2 cellular contexts compared by ENCODE assay signal in the genomic region with DNA sequence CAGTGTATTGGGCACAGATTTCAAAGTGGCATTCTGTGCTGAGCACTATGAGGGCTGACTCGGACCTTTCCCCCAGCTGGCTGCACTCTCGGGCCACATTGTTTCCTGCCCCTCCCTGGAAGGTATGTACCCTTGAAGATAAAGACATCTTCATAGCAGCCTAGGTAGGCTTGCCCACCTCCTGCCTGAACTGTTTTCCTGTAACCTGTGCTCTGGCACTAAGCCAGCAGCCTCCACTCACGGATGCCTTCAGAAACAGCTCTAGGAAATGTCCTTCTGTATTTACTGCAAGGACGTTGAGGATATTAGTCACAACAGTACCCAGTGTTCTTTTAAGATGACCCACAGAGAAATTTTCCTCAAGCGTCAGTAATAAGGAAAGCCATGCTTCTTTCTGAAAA.
TF ChIP-seq lines count a peak whose summit lies in the region.

No MANE protein-coding gene starts in this region.

TF ChIP-seq in A549, 52 proteins besides CTCF, POLR2A, EP300 and RAD21:
- TF ChIP-seq, protein P1, sequence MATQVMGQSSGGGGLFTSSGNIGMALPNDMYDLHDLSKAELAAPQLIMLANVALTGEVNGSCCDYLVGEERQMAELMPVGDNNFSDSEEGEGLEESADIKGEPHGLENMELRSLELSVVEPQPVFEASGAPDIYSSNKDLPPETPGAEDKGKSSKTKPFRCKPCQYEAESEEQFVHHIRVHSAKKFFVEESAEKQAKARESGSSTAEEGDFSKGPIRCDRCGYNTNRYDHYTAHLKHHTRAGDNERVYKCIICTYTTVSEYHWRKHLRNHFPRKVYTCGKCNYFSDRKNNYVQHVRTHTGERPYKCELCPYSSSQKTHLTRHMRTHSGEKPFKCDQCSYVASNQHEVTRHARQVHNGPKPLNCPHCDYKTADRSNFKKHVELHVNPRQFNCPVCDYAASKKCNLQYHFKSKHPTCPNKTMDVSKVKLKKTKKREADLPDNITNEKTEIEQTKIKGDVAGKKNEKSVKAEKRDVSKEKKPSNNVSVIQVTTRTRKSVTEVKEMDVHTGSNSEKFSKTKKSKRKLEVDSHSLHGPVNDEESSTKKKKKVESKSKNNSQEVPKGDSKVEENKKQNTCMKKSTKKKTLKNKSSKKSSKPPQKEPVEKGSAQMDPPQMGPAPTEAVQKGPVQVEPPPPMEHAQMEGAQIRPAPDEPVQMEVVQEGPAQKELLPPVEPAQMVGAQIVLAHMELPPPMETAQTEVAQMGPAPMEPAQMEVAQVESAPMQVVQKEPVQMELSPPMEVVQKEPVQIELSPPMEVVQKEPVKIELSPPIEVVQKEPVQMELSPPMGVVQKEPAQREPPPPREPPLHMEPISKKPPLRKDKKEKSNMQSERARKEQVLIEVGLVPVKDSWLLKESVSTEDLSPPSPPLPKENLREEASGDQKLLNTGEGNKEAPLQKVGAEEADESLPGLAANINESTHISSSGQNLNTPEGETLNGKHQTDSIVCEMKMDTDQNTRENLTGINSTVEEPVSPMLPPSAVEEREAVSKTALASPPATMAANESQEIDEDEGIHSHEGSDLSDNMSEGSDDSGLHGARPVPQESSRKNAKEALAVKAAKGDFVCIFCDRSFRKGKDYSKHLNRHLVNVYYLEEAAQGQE (IDR thresholded peaks at IDR 0.05) = no peak
- TF ChIP-seq KDM5A (IDR thresholded peaks at IDR 0.05) (no peak), ESRRA (IDR thresholded peaks at IDR 0.05; ENCODE audit: borderline replicate concordance, low read length) (no peak), TP53 (CRISPR knock-in tag; IDR thresholded peaks at IDR 0.05) (no peak), MAFK (IDR thresholded peaks at IDR 0.05; ENCODE audit: partially characterized antibody) (no peak), EHMT2 (IDR thresholded peaks at IDR 0.05; ENCODE audit: low read depth) (no peak), NR3C1 (IDR thresholded peaks at IDR 0.05) (no peak), CHD2 (IDR thresholded peaks at IDR 0.05; ENCODE audit: low read length, partially characterized antibody) (no peak), BHLHE40 (IDR thresholded peaks at IDR 0.05; ENCODE audit: low read depth, low read length) (no peak), ZC3H11A (IDR thresholded peaks at IDR 0.05) (no peak)
- TF ChIP-seq, protein P2, sequence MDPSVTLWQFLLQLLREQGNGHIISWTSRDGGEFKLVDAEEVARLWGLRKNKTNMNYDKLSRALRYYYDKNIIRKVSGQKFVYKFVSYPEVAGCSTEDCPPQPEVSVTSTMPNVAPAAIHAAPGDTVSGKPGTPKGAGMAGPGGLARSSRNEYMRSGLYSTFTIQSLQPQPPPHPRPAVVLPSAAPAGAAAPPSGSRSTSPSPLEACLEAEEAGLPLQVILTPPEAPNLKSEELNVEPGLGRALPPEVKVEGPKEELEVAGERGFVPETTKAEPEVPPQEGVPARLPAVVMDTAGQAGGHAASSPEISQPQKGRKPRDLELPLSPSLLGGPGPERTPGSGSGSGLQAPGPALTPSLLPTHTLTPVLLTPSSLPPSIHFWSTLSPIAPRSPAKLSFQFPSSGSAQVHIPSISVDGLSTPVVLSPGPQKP (IDR thresholded peaks at IDR 0.05; ENCODE audit: low read depth, low read length) = no peak

TF ChIP-seq in GM12878, 131 proteins besides CTCF, POLR2A, EP300 and RAD21 (continued from another document):
- TF ChIP-seq, protein P3, sequence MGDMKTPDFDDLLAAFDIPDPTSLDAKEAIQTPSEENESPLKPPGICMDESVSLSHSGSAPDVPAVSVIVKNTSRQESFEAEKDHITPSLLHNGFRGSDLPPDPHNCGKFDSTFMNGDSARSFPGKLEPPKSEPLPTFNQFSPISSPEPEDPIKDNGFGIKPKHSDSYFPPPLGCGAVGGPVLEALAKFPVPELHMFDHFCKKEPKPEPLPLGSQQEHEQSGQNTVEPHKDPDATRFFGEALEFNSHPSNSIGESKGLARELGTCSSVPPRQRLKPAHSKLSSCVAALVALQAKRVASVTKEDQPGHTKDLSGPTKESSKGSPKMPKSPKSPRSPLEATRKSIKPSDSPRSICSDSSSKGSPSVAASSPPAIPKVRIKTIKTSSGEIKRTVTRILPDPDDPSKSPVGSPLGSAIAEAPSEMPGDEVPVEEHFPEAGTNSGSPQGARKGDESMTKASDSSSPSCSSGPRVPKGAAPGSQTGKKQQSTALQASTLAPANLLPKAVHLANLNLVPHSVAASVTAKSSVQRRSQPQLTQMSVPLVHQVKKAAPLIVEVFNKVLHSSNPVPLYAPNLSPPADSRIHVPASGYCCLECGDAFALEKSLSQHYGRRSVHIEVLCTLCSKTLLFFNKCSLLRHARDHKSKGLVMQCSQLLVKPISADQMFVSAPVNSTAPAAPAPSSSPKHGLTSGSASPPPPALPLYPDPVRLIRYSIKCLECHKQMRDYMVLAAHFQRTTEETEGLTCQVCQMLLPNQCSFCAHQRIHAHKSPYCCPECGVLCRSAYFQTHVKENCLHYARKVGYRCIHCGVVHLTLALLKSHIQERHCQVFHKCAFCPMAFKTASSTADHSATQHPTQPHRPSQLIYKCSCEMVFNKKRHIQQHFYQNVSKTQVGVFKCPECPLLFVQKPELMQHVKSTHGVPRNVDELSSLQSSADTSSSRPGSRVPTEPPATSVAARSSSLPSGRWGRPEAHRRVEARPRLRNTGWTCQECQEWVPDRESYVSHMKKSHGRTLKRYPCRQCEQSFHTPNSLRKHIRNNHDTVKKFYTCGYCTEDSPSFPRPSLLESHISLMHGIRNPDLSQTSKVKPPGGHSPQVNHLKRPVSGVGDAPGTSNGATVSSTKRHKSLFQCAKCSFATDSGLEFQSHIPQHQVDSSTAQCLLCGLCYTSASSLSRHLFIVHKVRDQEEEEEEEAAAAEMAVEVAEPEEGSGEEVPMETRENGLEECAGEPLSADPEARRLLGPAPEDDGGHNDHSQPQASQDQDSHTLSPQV (IDR thresholded peaks at IDR 0.05) = no peak
- no peak for TF ChIP-seq BCL11A (IDR thresholded peaks at IDR 0.05; ENCODE audit: low read depth, low read length)
- TF ChIP-seq PAX5 (IDR thresholded peaks at IDR 0.05; ENCODE audit: borderline replicate concordance, low read depth, low read length) = no peak
- no peak for TF ChIP-seq SUPT20H (IDR thresholded peaks at IDR 0.05; ENCODE audit: borderline replicate concordance, control insufficient read depth, low read depth, low read length)
